9 cellular contexts compared by ENCODE assay signal in the genomic region with DNA sequence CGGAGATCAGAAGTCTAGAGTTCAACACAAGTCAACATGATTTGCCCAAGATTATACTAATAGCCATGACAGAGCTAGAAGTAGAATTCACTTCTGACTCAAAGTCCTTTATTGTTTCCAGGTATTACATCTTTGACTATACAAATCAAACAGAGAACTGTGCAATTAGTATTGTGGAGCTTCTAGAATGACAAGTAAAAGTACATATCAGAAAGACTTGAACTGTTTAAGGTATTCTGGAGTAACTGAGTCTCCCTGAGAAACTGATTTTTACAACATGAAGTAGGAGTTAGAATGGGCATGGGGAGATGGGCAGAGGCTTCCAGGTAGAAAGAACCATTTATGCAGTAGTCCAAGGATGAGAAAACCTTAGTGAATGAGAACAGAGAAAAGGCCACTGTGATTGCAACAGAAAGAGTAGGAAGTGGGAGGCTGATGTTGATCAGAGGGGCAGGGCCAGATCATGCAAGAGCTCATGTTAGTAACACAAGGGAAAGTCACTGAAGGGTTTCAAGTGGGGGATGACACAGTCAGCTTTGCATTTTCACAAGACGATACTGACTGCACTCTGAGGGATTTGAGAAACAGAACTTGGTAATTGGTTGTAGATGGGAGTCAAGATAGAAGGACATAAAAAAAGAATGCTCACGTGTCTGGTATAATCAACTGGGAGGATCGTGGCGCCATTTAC.
DNase-seq lines count a peak whose midpoint lies in the region; ATAC-seq and TF ChIP-seq lines count a peak whose summit lies in the region.
"Had no signal": no experiment of that assay in that cellular context is flagged by ENCODE, and none has a peak within 500 bp of the region (broad histone marks: within the 10 kb centered on the region; RNA-seq: fewer than 3 reads in every experiment).

No MANE protein-coding gene starts in this region.

- DNase-seq in GM23248: peak; percentile 15
- peak; percentile 68 to 72 for DNase-seq in HL-60 (ENCODE audit: low read depth in 1 of 2, low spot score in 1 of 2)
- DNase-seq in kidney glomerular epithelial cell (lab: John Stamatoyannopoulos, UW): peak; percentile 20
- DNase-seq in right lobe of liver: no peak
- DNase-seq in NCI-H2171 (lab: John Stamatoyannopoulos, UW): no peak
- no peak for DNase-seq in NCI-H526 (lab: John Stamatoyannopoulos, UW)
- DNase-seq: NCI-H2171 treated with DMSO at 0.1 percent for 48 hours, right cardiac atrium had no signal

- no peak for TF ChIP-seq POLR2A in right lobe of liver (IDR thresholded peaks at IDR 0.05)

- no peak overlapping the region for H3K9ac ChIP-seq in GM23248

- in situ Hi-C loops in GM23248 (cut with MboI): loop anchor here (25.0 kb wide), 1 partner anchor 1117 kb away; no protein-coding TSS in a partner anchor

- TF ChIP-seq CTCF in HL-60 (IDR thresholded peaks at IDR 0.05; ENCODE audit: insufficient read depth, low read length) (no peak), right lobe of liver (IDR thresholded peaks at IDR 0.05) (no peak)

- H3F3A ChIP-seq in GM23248 (ENCODE audit: insufficient read depth): no peaks in the 10 kb centered on the region

- no peaks in the 10 kb centered on the region for H3K27me3 ChIP-seq in GM23248 (replicated peaks; ENCODE audit: insufficient read depth)
- H3K27me3 ChIP-seq in HL-60 (ENCODE audit: insufficient read depth, poor library complexity, severe bottlenecking): no peaks in the 10 kb centered on the region
- H3K27me3 ChIP-seq in right lobe of liver: no peaks in the 10 kb centered on the region

- H3K4me1 ChIP-seq in GM23248 (ENCODE audit: insufficient read depth) (no peaks in the 10 kb centered on the region), right lobe of liver (no peaks in the 10 kb centered on the region)

- no peak overlapping the region for H3K4me3 ChIP-seq in GM23248
- no peak overlapping the region for H3K4me3 ChIP-seq in HL-60 (replicated peaks; ENCODE audit: insufficient read depth, low read length)
- H3K4me3 ChIP-seq in right lobe of liver: no peak overlapping the region

- H2AFZ ChIP-seq in GM23248: no peak overlapping the region

- ATAC-seq in GM18907 (IDR thresholded peaks at IDR 0.05; ENCODE audit: unreplicated experiment): peak; percentile 78
- no peak for ATAC-seq in right lobe of liver
- ATAC-seq: right cardiac atrium had no signal

- H3K36me3 ChIP-seq in GM23248 (ENCODE audit: low read depth) (no peaks in the 10 kb centered on the region), right lobe of liver (no peaks in the 10 kb centered on the region)

- intact Hi-C loops in right lobe of liver (cut with DNase I): no loop called here

- H3K27ac ChIP-seq in GM23248: no peak overlapping the region
- no peak overlapping the region for H3K27ac ChIP-seq in HL-60 (replicated peaks)
- H3K27ac ChIP-seq in right lobe of liver: no peak overlapping the region

- no peaks in the 10 kb centered on the region for H3K79me2 ChIP-seq in GM23248 (ENCODE audit: insufficient read depth)

- WGBS in GM23248 (ENCODE audit: low coverage in 1 of 2, low lambda C conversion rate in 2 of 2, missing lambda C conversion rate in 2 of 2), 2 experiments: 87 to 90% methylated on average over 5 of the region's 5 CpGs
- 74% methylated on average over 5 of the region's 5 CpGs for WGBS in right lobe of liver (ENCODE audit: insufficient coverage, low coverage, low lambda C conversion rate, missing lambda C conversion rate)

- no peaks in the 10 kb centered on the region for H4K20me1 ChIP-seq in GM23248 (ENCODE audit: insufficient read depth)

- no peak overlapping the region for H3K4me2 ChIP-seq in GM23248 (ENCODE audit: unreplicated experiment)

- H3K9me3 ChIP-seq in GM23248 (ENCODE audit: low read depth) (no peaks in the 10 kb centered on the region), right lobe of liver (no peaks in the 10 kb centered on the region)

- H3K9me2 ChIP-seq in GM23248 (ENCODE audit: insufficient read depth): no peaks in the 10 kb centered on the region

Comparison
In these comparisons a context has a peak if more than half of its experiments do, and no peak if none do; other contexts are left out.
1. DNase-seq: peak in GM23248 (single experiment), HL-60 (2 of 2) and kidney glomerular epithelial cell (single experiment); none in right lobe of liver (0 of 3), NCI-H2171 (single experiment) and NCI-H526 (0 of 2).